1 cellular context compared by ENCODE assay signal in the genomic region with DNA sequence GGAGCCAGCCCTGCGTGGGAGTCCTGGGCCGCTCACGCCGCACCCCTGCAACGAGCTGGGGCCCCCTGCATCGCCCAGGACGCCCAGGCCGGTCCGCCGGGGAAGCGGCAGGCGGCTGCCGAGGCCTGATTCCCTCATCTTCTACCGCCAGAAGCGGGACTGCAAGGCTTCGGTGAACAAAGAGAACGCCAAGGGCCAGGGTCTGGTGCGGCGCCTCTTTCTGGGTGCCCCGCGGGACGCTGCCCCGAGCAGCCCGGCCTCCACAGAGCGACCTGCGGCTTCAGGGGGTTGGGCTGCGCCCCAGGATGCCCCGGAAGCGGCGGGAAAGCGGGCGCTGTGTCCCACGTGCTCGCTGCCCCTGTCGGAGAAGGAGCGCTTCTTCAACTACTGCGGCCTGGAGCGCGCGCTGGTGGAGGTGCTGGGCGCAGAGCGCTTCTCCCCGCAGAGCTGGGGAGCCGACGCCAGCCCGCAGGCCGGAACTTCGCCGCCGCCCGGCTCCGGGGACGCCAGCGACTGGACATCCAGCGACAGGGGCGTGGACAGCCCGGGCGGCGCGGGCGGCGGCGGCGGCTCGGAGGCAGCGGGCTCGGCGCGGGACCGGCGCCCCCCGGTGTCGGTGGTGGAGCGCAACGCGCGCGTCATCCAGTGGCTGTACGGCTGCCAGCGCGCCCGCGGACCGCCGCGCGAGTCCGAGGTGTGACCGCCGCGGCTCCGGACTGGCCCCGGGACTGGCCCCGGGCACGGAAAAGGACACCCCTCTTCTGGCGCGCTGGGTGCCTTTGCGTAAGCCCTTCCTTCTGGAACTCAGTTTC.
TF ChIP-seq lines count a peak whose summit lies in the region.

No MANE protein-coding gene starts in this region.

TF ChIP-seq in K562, 482 proteins besides CTCF, POLR2A, EP300 and RAD21 (continued from another document and continues in another):
- TF ChIP-seq, protein P1, sequence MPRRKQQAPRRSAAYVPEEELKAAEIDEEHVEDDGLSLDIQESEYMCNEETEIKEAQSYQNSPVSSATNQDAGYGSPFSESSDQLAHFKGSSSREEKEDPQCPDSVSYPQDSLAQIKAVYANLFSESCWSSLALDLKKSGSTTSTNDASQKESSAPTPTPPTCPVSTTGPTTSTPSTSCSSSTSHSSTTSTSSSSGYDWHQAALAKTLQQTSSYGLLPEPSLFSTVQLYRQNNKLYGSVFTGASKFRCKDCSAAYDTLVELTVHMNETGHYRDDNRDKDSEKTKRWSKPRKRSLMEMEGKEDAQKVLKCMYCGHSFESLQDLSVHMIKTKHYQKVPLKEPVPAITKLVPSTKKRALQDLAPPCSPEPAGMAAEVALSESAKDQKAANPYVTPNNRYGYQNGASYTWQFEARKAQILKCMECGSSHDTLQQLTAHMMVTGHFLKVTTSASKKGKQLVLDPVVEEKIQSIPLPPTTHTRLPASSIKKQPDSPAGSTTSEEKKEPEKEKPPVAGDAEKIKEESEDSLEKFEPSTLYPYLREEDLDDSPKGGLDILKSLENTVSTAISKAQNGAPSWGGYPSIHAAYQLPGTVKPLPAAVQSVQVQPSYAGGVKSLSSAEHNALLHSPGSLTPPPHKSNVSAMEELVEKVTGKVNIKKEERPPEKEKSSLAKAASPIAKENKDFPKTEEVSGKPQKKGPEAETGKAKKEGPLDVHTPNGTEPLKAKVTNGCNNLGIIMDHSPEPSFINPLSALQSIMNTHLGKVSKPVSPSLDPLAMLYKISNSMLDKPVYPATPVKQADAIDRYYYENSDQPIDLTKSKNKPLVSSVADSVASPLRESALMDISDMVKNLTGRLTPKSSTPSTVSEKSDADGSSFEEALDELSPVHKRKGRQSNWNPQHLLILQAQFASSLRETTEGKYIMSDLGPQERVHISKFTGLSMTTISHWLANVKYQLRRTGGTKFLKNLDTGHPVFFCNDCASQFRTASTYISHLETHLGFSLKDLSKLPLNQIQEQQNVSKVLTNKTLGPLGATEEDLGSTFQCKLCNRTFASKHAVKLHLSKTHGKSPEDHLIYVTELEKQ (CRISPR knock-in tag; IDR thresholded peaks at IDR 0.05): no peak
- TF ChIP-seq CBX3 (IDR thresholded peaks at IDR 0.05; ENCODE audit: borderline replicate concordance in 1 of 2, low read length in 2 of 2): 0 out of 3 replicates have a peak, but pooled peaks of 1 of the 2 experiments have one; percentile 74
- TF ChIP-seq, protein P2, sequence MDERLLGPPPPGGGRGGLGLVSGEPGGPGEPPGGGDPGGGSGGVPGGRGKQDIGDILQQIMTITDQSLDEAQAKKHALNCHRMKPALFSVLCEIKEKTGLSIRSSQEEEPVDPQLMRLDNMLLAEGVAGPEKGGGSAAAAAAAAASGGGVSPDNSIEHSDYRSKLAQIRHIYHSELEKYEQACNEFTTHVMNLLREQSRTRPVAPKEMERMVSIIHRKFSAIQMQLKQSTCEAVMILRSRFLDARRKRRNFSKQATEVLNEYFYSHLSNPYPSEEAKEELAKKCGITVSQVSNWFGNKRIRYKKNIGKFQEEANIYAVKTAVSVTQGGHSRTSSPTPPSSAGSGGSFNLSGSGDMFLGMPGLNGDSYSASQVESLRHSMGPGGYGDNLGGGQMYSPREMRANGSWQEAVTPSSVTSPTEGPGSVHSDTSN (CRISPR knock-in tag; IDR thresholded peaks at IDR 0.05; ENCODE audit: low read depth): no peak
- TF ChIP-seq, protein P2 (tag; conservative IDR thresholded peaks at IDR 0.05; ENCODE audit: low read depth): no peak
- TF ChIP-seq ZNF780A (CRISPR knock-in tag; IDR thresholded peaks at IDR 0.05): no peak
- TF ChIP-seq ZNF239 (CRISPR knock-in tag; IDR thresholded peaks at IDR 0.05): peak; percentile 50; the same call in 1 of the 2 replicates
- TF ChIP-seq SMARCC2 (IDR thresholded peaks at IDR 0.05; ENCODE audit: low read depth): peak; percentile 33; the same call in 1 of the 2 replicates
- TF ChIP-seq, protein P3, sequence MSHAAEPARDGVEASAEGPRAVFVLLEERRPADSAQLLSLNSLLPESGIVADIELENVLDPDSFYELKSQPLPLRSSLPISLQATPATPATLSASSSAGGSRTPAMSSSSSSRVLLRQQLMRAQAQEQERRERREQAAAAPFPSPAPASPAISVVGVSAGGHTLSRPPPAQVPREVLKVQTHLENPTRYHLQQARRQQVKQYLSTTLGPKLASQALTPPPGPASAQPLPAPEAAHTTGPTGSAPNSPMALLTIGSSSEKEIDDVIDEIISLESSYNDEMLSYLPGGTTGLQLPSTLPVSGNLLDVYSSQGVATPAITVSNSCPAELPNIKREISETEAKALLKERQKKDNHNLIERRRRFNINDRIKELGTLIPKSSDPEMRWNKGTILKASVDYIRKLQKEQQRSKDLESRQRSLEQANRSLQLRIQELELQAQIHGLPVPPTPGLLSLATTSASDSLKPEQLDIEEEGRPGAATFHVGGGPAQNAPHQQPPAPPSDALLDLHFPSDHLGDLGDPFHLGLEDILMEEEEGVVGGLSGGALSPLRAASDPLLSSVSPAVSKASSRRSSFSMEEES (CRISPR knock-in tag; IDR thresholded peaks at IDR 0.05): no peak
- TF ChIP-seq PTRF (tag; IDR thresholded peaks at IDR 0.05): no peak
- peak; percentile 92 for TF ChIP-seq RBFOX2 (IDR thresholded peaks at IDR 0.05; ENCODE audit: low read depth, low read length)
- TF ChIP-seq ARNT (IDR thresholded peaks at IDR 0.05): no peak
- TF ChIP-seq HNRNPL (IDR thresholded peaks at IDR 0.05; ENCODE audit: low read depth, low read length): peak; percentile 94
- no peak for TF ChIP-seq DDX20 (tag; IDR thresholded peaks at IDR 0.05; ENCODE audit: low read depth)
- TF ChIP-seq ZNF717 (CRISPR knock-in tag; IDR thresholded peaks at IDR 0.05): no peak
- TF ChIP-seq, protein P4, sequence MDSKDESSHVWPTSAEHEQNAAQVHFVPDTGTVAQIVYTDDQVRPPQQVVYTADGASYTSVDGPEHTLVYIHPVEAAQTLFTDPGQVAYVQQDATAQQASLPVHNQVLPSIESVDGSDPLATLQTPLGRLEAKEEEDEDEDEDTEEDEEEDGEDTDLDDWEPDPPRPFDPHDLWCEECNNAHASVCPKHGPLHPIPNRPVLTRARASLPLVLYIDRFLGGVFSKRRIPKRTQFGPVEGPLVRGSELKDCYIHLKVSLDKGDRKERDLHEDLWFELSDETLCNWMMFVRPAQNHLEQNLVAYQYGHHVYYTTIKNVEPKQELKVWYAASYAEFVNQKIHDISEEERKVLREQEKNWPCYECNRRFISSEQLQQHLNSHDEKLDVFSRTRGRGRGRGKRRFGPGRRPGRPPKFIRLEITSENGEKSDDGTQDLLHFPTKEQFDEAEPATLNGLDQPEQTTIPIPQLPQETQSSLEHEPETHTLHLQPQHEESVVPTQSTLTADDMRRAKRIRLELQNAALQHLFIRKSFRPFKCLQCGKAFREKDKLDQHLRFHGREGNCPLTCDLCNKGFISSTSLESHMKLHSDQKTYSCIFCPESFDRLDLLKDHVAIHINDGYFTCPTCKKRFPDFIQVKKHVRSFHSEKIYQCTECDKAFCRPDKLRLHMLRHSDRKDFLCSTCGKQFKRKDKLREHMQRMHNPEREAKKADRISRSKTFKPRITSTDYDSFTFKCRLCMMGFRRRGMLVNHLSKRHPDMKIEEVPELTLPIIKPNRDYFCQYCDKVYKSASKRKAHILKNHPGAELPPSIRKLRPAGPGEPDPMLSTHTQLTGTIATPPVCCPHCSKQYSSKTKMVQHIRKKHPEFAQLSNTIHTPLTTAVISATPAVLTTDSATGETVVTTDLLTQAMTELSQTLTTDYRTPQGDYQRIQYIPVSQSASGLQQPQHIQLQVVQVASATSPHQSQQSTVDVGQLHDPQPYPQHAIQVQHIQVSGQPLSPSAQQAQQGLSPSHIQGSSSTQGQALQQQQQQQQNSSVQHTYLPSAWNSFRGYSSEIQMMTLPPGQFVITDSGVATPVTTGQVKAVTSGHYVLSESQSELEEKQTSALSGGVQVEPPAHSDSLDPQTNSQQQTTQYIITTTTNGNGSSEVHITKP (IDR thresholded peaks at IDR 0.05; ENCODE audit: partially characterized antibody): no peak
- TF ChIP-seq MXI1 (IDR thresholded peaks at IDR 0.05; ENCODE audit: low read depth, low read length): no peak
- TF ChIP-seq ZNF445 (CRISPR knock-in tag; IDR thresholded peaks at IDR 0.05; ENCODE audit: low read depth): no peak
- no peak for TF ChIP-seq FOXK2 (conservative IDR thresholded peaks at IDR 0.05 in 1 of 2, IDR thresholded peaks at IDR 0.05 in 1 of 2; ENCODE audit: low read depth in 2 of 2)
- TF ChIP-seq ZNF707 (CRISPR knock-in tag; conservative IDR thresholded peaks at IDR 0.05): no peak; the same call in 1 of the 2 replicates
- peak; percentile 55; the same call in 1 of the 2 replicates for TF ChIP-seq SAFB (IDR thresholded peaks at IDR 0.05; ENCODE audit: borderline replicate concordance, low read depth, low read length)
- no peak for TF ChIP-seq RFX7 (CRISPR knock-in tag; IDR thresholded peaks at IDR 0.05)
- TF ChIP-seq NONO (IDR thresholded peaks at IDR 0.05; ENCODE audit: low read depth in 2 of 2, low read length in 1 of 2): peak in 1 of 2 experiments; percentile 83; a peak in 3 of 4 replicates
- peak in 2 of 3 experiments; percentile 42 to 58 for TF ChIP-seq YY1 (IDR thresholded peaks at IDR 0.05; ENCODE audit: borderline replicate concordance in 1 of 3, control insufficient read depth in 1 of 3, extremely low read depth in 1 of 3, insufficient read depth in 3 of 3, insufficient read length in 1 of 3, insufficient replicate concordance in 2 of 3, low read depth in 1 of 3, low read length in 2 of 3)
- TF ChIP-seq NBN (IDR thresholded peaks at IDR 0.05; ENCODE audit: low read depth): 0 out of 2 replicates have a peak, but pooled peaks have one; percentile 39
- TF ChIP-seq, protein P5, sequence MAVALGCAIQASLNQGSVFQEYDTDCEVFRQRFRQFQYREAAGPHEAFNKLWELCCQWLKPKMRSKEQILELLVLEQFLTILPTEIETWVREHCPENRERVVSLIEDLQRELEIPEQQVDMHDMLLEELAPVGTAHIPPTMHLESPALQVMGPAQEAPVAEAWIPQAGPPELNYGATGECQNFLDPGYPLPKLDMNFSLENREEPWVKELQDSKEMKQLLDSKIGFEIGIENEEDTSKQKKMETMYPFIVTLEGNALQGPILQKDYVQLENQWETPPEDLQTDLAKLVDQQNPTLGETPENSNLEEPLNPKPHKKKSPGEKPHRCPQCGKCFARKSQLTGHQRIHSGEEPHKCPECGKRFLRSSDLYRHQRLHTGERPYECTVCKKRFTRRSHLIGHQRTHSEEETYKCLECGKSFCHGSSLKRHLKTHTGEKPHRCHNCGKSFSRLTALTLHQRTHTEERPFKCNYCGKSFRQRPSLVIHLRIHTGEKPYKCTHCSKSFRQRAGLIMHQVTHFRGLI (CRISPR knock-in tag; IDR thresholded peaks at IDR 0.05): 0 out of 2 replicates have a peak, but pooled peaks have one; percentile 57
- no peak for TF ChIP-seq STAT5A (IDR thresholded peaks at IDR 0.05; ENCODE audit: borderline replicate concordance, low read length)
- no peak for TF ChIP-seq HEY1 (CRISPR knock-in tag; IDR thresholded peaks at IDR 0.05; ENCODE audit: borderline replicate concordance)
- TF ChIP-seq ZFP1 (CRISPR knock-in tag; IDR thresholded peaks at IDR 0.05): no peak
- no peak for TF ChIP-seq CEBPB (tag; IDR thresholded peaks at IDR 0.05)
- TF ChIP-seq RB1 (IDR thresholded peaks at IDR 0.05; ENCODE audit: low read depth): peak; percentile 98; the same call in 1 of the 2 replicates
- TF ChIP-seq, protein P6, sequence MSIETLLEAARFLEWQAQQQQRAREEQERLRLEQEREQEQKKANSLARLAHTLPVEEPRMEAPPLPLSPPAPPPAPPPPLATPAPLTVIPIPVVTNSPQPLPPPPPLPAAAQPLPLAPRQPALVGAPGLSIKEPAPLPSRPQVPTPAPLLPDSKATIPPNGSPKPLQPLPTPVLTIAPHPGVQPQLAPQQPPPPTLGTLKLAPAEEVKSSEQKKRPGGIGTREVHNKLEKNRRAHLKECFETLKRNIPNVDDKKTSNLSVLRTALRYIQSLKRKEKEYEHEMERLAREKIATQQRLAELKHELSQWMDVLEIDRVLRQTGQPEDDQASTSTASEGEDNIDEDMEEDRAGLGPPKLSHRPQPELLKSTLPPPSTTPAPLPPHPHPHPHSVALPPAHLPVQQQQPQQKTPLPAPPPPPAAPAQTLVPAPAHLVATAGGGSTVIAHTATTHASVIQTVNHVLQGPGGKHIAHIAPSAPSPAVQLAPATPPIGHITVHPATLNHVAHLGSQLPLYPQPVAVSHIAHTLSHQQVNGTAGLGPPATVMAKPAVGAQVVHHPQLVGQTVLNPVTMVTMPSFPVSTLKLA (conservative IDR thresholded peaks at IDR 0.05): peak in 1 of 2 experiments; percentile 90; a peak in 3 of 4 replicates
- TF ChIP-seq, protein P7, sequence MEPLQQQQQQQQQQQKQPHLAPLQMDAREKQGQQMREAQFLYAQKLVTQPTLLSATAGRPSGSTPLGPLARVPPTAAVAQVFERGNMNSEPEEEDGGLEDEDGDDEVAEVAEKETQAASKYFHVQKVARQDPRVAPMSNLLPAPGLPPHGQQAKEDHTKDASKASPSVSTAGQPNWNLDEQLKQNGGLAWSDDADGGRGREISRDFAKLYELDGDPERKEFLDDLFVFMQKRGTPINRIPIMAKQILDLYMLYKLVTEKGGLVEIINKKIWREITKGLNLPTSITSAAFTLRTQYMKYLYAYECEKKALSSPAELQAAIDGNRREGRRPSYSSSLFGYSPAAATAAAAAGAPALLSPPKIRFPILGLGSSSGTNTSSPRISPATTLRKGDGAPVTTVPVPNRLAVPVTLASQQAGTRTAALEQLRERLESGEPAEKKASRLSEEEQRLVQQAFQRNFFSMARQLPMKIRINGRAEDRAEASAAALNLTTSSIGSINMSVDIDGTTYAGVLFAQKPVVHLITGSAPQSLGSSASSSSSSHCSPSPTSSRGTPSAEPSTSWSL (CRISPR knock-in tag; IDR thresholded peaks at IDR 0.05; ENCODE audit: borderline replicate concordance): no peak
- TF ChIP-seq KDM5B (IDR thresholded peaks at IDR 0.05; ENCODE audit: insufficient replicate concordance, low read depth, low read length): peak; percentile 77
- TF ChIP-seq, protein P8, sequence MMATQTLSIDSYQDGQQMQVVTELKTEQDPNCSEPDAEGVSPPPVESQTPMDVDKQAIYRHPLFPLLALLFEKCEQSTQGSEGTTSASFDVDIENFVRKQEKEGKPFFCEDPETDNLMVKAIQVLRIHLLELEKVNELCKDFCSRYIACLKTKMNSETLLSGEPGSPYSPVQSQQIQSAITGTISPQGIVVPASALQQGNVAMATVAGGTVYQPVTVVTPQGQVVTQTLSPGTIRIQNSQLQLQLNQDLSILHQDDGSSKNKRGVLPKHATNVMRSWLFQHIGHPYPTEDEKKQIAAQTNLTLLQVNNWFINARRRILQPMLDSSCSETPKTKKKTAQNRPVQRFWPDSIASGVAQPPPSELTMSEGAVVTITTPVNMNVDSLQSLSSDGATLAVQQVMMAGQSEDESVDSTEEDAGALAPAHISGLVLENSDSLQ (IDR thresholded peaks at IDR 0.05): no peak; the same call in 1 of the 2 replicates
- TF ChIP-seq TAF15 (IDR thresholded peaks at IDR 0.05; ENCODE audit: low read depth, low read length): no peak
- no peak for TF ChIP-seq GATAD2A (IDR thresholded peaks at IDR 0.05)
- TF ChIP-seq NR2C2 (CRISPR knock-in tag; IDR thresholded peaks at IDR 0.05): peak; percentile 64; the same call in 1 of the 2 replicates
- TF ChIP-seq NR2C2 (tag; IDR thresholded peaks at IDR 0.05): peak; percentile 79
- no peak for TF ChIP-seq ZFP36 (IDR thresholded peaks at IDR 0.05; ENCODE audit: low read depth, low read length, partially characterized antibody)
- TF ChIP-seq CSDE1 (IDR thresholded peaks at IDR 0.05): no peak
- no peak for TF ChIP-seq ZNF253 (CRISPR knock-in tag; conservative IDR thresholded peaks at IDR 0.05)
